13 cellular contexts compared by ENCODE assay signal in the genomic region with DNA sequence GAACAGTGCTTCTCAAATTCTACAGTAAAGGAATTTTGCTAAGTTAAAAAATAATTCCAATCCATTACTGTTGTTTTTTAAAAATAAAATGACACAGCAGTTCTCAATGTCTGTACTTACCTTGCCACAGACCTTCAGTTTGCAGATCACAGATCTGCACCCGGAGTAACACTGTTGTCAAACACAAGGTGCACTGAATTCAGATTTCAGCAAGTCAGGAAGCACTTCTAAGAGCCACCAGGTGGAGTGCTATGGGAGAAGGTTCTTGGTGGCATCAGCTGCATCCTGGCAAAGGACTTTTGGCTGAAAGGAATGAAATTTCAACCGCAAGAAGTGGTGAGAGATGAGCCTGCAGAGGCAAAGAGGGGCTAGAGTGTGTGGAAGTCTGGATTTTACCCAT. TPM values are rescaled to one million over a fixed set of nuclear protein-coding genes. Genes with fewer than 3 reads are reported as not detected.
DNase-seq lines count a peak whose midpoint lies in the region; ATAC-seq, FAIRE-seq and TF ChIP-seq lines count a peak whose summit lies in the region.
"Had no signal": no experiment of that assay in that cellular context is flagged by ENCODE, and none has a peak within 500 bp of the region (broad histone marks: within the 10 kb centered on the region; RNA-seq: fewer than 3 reads in every experiment).

No MANE protein-coding gene starts in this region.

- H3K4me1 ChIP-seq in Caco-2 (no peaks in the 10 kb centered on the region), OCI-LY3 (ENCODE audit: low read length) (peaks cover 11% of the 10 kb centered on the region), ascending aorta (no peaks in the 10 kb centered on the region), transverse colon (no peaks in the 10 kb centered on the region)

- no peak overlapping the region for H3K4me3 Mint-ChIP-seq in Caco-2 (ENCODE audit: unreplicated experiment)

- no peak overlapping the region for H3K27ac Mint-ChIP-seq in Caco-2 (ENCODE audit: unreplicated experiment)
- H3K27ac Mint-ChIP-seq: activated T-helper 2 cell treated with anti-CD3 and anti-CD28 coated beads, Interferon-gamma antibody, Interleukin-2, Interleukin-4, amounts not matched to agents 10 μg/mL and 5 μg/mL and 100 μg/mL, durations not matched to agents 14 hours and 24 hours and 36 hours had no signal

- DNase-seq in Caco-2 = peak in 1 of 2 experiments; percentile 14
- DNase-seq in H54 (ENCODE audit: insufficient read length, low spot score) = peak; percentile 0
- DNase-seq in fibroblast of mammary gland (ENCODE audit: low read depth) = peak; percentile 10
- no peak for DNase-seq in ascending aorta (ENCODE audit: low spot score in 2 of 2)
- no peak for DNase-seq in LoVo (ENCODE audit: low spot score)
- DNase-seq in transverse colon = no peak
- DNase-seq: DMS79, NCI-H2107 had no signal

- H3K27me3 ChIP-seq in Caco-2 (replicated peaks; ENCODE audit: control insufficient read depth, insufficient read depth, low read length) (no peaks in the 10 kb centered on the region), OCI-LY3 (ENCODE audit: low read depth, low read length) (no peaks in the 10 kb centered on the region), ascending aorta (no peaks in the 10 kb centered on the region), transverse colon (no peaks in the 10 kb centered on the region)

- no peak for ATAC-seq in HG03439 (IDR thresholded peaks at IDR 0.05; ENCODE audit: unreplicated experiment)

- H3K9me3 ChIP-seq in Caco-2 (no peaks in the 10 kb centered on the region), OCI-LY3 (ENCODE audit: insufficient read depth, low read length) (no peaks in the 10 kb centered on the region), ascending aorta (no peaks in the 10 kb centered on the region), transverse colon (no peaks in the 10 kb centered on the region)

- BruUV-seq in Caco-2 (replicated peaks; lab: Mats Ljungman, UMichigan) = no TSS peak

- TF ChIP-seq POLR2A in H54 (IDR thresholded peaks at IDR 0.05; ENCODE audit: low read depth, low read length) (no peak), transverse colon (IDR thresholded peaks at IDR 0.05) (no peak)

- WGBS in transverse colon (ENCODE audit: low coverage in 1 of 2), 2 donors = 87 to 89% methylated on average over 2 of the region's 2 CpGs

- no peaks in the 10 kb centered on the region for H3K36me3 ChIP-seq in Caco-2 (ENCODE audit: control insufficient read depth, insufficient read depth, low read length)
- peaks cover 11% of the 10 kb centered on the region for H3K36me3 ChIP-seq in OCI-LY3 (replicated peaks; ENCODE audit: low read depth, low read length)
- peaks cover 0 to 6% of the 10 kb centered on the region in 2 donors for H3K36me3 ChIP-seq in ascending aorta
- H3K36me3 ChIP-seq in transverse colon = peaks cover 0 to 5% (median 0%) of the 10 kb centered on the region in 4 donors

- POLR2A ChIA-PET in Caco-2 (lab: Charles Lee) = no interaction called here

- H3K4me3 ChIP-seq in Caco-2 (ENCODE audit: low read depth, low read length) = no peak overlapping the region
- no peak overlapping the region for H3K4me3 ChIP-seq in OCI-LY3 (ENCODE audit: low read length)
- H3K4me3 ChIP-seq in fibroblast of mammary gland (ENCODE audit: control insufficient read depth, low read depth, low read length) = no peak overlapping the region
- H3K4me3 ChIP-seq in ascending aorta = no peak overlapping the region
- no peak overlapping the region for H3K4me3 ChIP-seq in transverse colon
- H3K4me3 ChIP-seq: lung, skin epidermis had no signal

- no peak overlapping the region for H3K9ac ChIP-seq in OCI-LY3 (ENCODE audit: low read length)

- no peaks in the 10 kb centered on the region for H3K4me1 Mint-ChIP-seq in Caco-2 (ENCODE audit: low read depth, unreplicated experiment)

- no peak overlapping the region for H2AFZ ChIP-seq in OCI-LY3 (ENCODE audit: low read depth, low read length)

- no peak overlapping the region for H3K4me2 ChIP-seq in OCI-LY3 (ENCODE audit: low read length)

- H3K36me3 Mint-ChIP-seq in Caco-2 (ENCODE audit: insufficient read depth, unreplicated experiment) = peaks cover 20% of the 10 kb centered on the region

- in situ Hi-C loops in transverse colon (cut with MboI; ENCODE audit: low pct_ligation_motif_present in 1 of 4, low pct_unique_long_range_greater_than_20kb in 1 of 4, low sequenced_read_pairs in 3 of 4) = no loop called here

- H3K27ac ChIP-seq in OCI-LY3 (ENCODE audit: low read length) (no peak overlapping the region), ascending aorta (no peak overlapping the region), transverse colon (no peak overlapping the region)
- H3K27ac ChIP-seq: skin epidermis had no signal

- intact Hi-C loops in Caco-2 (cut with micrococcal nuclease; ENCODE audit: unreplicated experiment) (no loop called here), ascending aorta (cut with DNase I) (no loop called here), transverse colon (cut with DNase I; ENCODE audit: low total_unique reads) (no loop called here)

- no peaks in the 10 kb centered on the region for H3K79me2 ChIP-seq in OCI-LY3 (ENCODE audit: low read length)

- CTCF ChIA-PET in Caco-2 (lab: Charles Lee) = no interaction called here

- TF ChIP-seq EP300 in transverse colon (IDR thresholded peaks at IDR 0.05; ENCODE audit: low read depth) = no peak

- no peaks in the 10 kb centered on the region for H4K20me1 ChIP-seq in OCI-LY3 (ENCODE audit: insufficient read depth, low read length)

- no peak for FAIRE-seq in H54 (lab: Jason Lieb, UNC)

- peak; percentile 38 to 51 for TF ChIP-seq CTCF in Caco-2 (IDR thresholded peaks at IDR 0.05; ENCODE audit: insufficient read depth in 1 of 2, low read depth in 1 of 2, low read length in 1 of 2, severe bottlenecking in 1 of 2, unreplicated experiment in 1 of 2)
- TF ChIP-seq CTCF in OCI-LY3 (IDR thresholded peaks at IDR 0.05; ENCODE audit: low read depth, low read length) = peak; percentile 35; the same call in 1 of the 2 replicates
- no peak for TF ChIP-seq CTCF in fibroblast of mammary gland (conservative IDR thresholded peaks at IDR 0.05; ENCODE audit: control insufficient read depth, insufficient read depth, low read depth, low read length)
- TF ChIP-seq CTCF in ascending aorta (IDR thresholded peaks at IDR 0.05) = no peak
- no peak for TF ChIP-seq CTCF in transverse colon (IDR thresholded peaks at IDR 0.05)

- no peaks in the 10 kb centered on the region for H3K27me3 Mint-ChIP-seq in Caco-2 (ENCODE audit: insufficient read depth, unreplicated experiment)

- no peaks in the 10 kb centered on the region for H3K9me3 Mint-ChIP-seq in Caco-2 (ENCODE audit: unreplicated experiment)
- H3K9me3 Mint-ChIP-seq: activated T-helper 2 cell treated with anti-CD3 and anti-CD28 coated beads, Interferon-gamma antibody, Interleukin-2, Interleukin-4, amounts not matched to agents 10 μg/mL and 5 μg/mL and 100 μg/mL, durations not matched to agents 14 hours and 24 hours and 36 hours had no signal

RNA-seq across cellular contexts. Expression of a gene that starts 17.4 kb away (rescaled TPM):
- 0.20 and 0.23 TPM in 2 replicates for total RNA-seq in Caco-2 (2022)
- 17.9 TPM for total RNA-seq in ascending aorta
- under 1 TPM in 2 of 4 donors, not detected in 2; 0.32 to 0.55 TPM for total RNA-seq in transverse colon

RNA-seq across cellular contexts. Expression of a gene that starts 34.9 kb away (rescaled TPM):
- total RNA-seq in Caco-2 (2022) = 14.0 and 14.3 TPM in 2 replicates
- total RNA-seq in ascending aorta = 0.85 TPM
- total RNA-seq in transverse colon = 10 to 100 TPM in 2 of 4 donors, 1 to 10 TPM in 1, not detected in 1; 10.0 to 14.1 (median 11.4) TPM

RNA-seq across cellular contexts. Expression of a gene that starts 47.3 kb away (rescaled TPM):
- total RNA-seq in Caco-2 (2022) = 12.0 and 12.2 TPM in 2 replicates
- total RNA-seq in ascending aorta = 0.96 TPM
- total RNA-seq in transverse colon = 1 to 10 TPM in 3 of 4 donors, under 1 TPM in 1; 0.20 to 5.6 (median 2.2) TPM

Comparison
In these comparisons a context has a peak if more than half of its experiments do, and no peak if none do; other contexts are left out.
1. DNase-seq: peak in H54 (single experiment) and fibroblast of mammary gland (single experiment); none in ascending aorta (0 of 2), LoVo (single experiment) and transverse colon (single experiment).
2. CTCF ChIP-seq: peak in Caco-2 (2 of 2) and OCI-LY3 (single experiment); none in fibroblast of mammary gland (single experiment), ascending aorta (0 of 3) and transverse colon (0 of 5).
3. RNA of a gene that starts 17.4 kb away (total RNA-seq): 17.9 TPM in ascending aorta (single experiment); 0.32 to 0.55 TPM in transverse colon and 0.20 to 0.23 TPM in Caco-2; every median in the first group is over 10 times any median in the second.